Comparison of ENCODE assay signal across 9 cellular contexts in genomic region chr20:17226410-17227198, GRCh38. TPM values are rescaled to one million over a fixed set of nuclear protein-coding genes. Genes with fewer than 3 reads are reported as not detected.
A peak's percentile ranks its signal among the peaks of the same experiment; 100 is the strongest.
DNase-seq lines count a peak whose midpoint lies in the region; ATAC-seq lines count a peak whose summit lies in the region.
"Had no signal": no experiment of that assay in that cellular context is flagged by ENCODE, and none has a peak within 500 bp of the region (broad histone marks: within the 10 kb centered on the region; RNA-seq: fewer than 3 reads in every experiment).

A gene with protein sequence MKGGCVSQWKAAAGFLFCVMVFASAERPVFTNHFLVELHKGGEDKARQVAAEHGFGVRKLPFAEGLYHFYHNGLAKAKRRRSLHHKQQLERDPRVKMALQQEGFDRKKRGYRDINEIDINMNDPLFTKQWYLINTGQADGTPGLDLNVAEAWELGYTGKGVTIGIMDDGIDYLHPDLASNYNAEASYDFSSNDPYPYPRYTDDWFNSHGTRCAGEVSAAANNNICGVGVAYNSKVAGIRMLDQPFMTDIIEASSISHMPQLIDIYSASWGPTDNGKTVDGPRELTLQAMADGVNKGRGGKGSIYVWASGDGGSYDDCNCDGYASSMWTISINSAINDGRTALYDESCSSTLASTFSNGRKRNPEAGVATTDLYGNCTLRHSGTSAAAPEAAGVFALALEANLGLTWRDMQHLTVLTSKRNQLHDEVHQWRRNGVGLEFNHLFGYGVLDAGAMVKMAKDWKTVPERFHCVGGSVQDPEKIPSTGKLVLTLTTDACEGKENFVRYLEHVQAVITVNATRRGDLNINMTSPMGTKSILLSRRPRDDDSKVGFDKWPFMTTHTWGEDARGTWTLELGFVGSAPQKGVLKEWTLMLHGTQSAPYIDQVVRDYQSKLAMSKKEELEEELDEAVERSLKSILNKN (plus strand): TSS chr20:17227040. CDS start chr20:17227306, 266 bp downstream.

- no peak for ATAC-seq in GM21576 (IDR thresholded peaks at IDR 0.05; ENCODE audit: unreplicated experiment)
- ATAC-seq: HCT116 had no signal

- peak within 1 kb of the TSS; percentile 22 for H3K27ac ChIP-seq in temporal lobe (ENCODE audit: low read depth, low read length)

- DNase-seq in ELF-1 (ENCODE audit: low read depth, low spot score), result peak; percentile 95
- peak; percentile 86 for DNase-seq in NCI-H2196 (lab: John Stamatoyannopoulos, UW; ENCODE audit: unreplicated experiment)
- peak; percentile 96 for DNase-seq in cerebellum (ENCODE audit: low spot score)
- DNase-seq in kidney tubule cell (ENCODE audit: low spot score), result peak; percentile 79
- no peak for DNase-seq in activated T-cell treated with anti-CD3 and anti-CD28 coated beads, Interleukin-2, amount 50 U/mL, for 48 hours
- DNase-seq in NAMALWA (ENCODE audit: low spot score), result no peak

RNA-seq across cellular contexts. Expression of the gene that starts here (rescaled TPM):
- total RNA-seq in cerebellum (24.1 TPM), temporal lobe (11.6 TPM)

Comparison
In these comparisons a context has a peak if more than half of its experiments do, and no peak if none do; other contexts are left out.
1. DNase-seq: peak in ELF-1 (single experiment), NCI-H2196 (single experiment), cerebellum (single experiment) and kidney tubule cell (single experiment); none in activated T-cell treated with anti-CD3 and anti-CD28 coated beads, Interleukin-2, amount 50 U/mL, for 48 hours (0 of 2) and NAMALWA (single experiment).